8 cellular contexts compared by ENCODE assay signal in genomic region chr1:151058682-151059341, GRCh38. TPM values are rescaled to one million over a fixed set of nuclear protein-coding genes. Genes with fewer than 3 reads are reported as not detected.
DNase-seq lines count a peak whose midpoint lies in the region; ATAC-seq and TF ChIP-seq lines count a peak whose summit lies in the region.

No MANE protein-coding gene starts in this region.

- no peaks in the 10 kb centered on the region for H3K27me3 Mint-ChIP-seq in natural killer cell (ENCODE audit: low read depth in 2 of 2)

- H3K27ac Mint-ChIP-seq in natural killer cell = peak overlapping the region; percentile 98 to 99

- no peaks in the 10 kb centered on the region for H3K9me3 ChIP-seq in BE2C
- H3K9me3 ChIP-seq in SK-N-SH = no peaks in the 10 kb centered on the region
- H3K9me3 ChIP-seq in esophagus muscularis mucosa = no peaks in the 10 kb centered on the region

- H3K9ac ChIP-seq in SK-N-SH = peak overlapping the region; percentile 93

- no peak for TF ChIP-seq CTCF in BE2C (IDR thresholded peaks at IDR 0.05; ENCODE audit: low read depth, low read length)
- no peak for TF ChIP-seq CTCF in SK-N-SH (IDR thresholded peaks at IDR 0.05)
- no peak for TF ChIP-seq CTCF in esophagus muscularis mucosa (IDR thresholded peaks at IDR 0.05)
- no peak for TF ChIP-seq CTCF in natural killer cell (IDR thresholded peaks at IDR 0.05)

- CTCF ChIA-PET in HEK293T (lab: Yijun Ruan, JAX) (interaction anchor here (0.9 to 1.1 kb wide), 3 partner anchors 9 to 134 kb away, joined by 3 to 11 read pairs (median 3); no protein-coding TSS in a partner anchor), SK-N-SH (lab: Yijun Ruan, JAX) (interaction anchor here (0.6 to 7.4 kb wide), 12 partner anchors 10 to 468 kb away, joined by 3 to 67 read pairs (median 6); partner anchors contain the start of genes C1orf56, GABPB2, MINDY1 and TNFAIP8L2)

- peak overlapping the region; percentile 99 for H3K27ac ChIP-seq in SK-N-SH (ENCODE audit: low read depth in 2 of 2, low read length in 1 of 2)
- H3K27ac ChIP-seq in esophagus muscularis mucosa (replicated peaks in 1 of 4) = peak overlapping the region; percentile 88 to 96 (median 94)

- ATAC-seq in natural killer cell = no peak
- no peak for ATAC-seq in HG03135 (IDR thresholded peaks at IDR 0.05; ENCODE audit: unreplicated experiment)
- no peak for ATAC-seq in GM18909 (IDR thresholded peaks at IDR 0.05; ENCODE audit: poor library complexity, unreplicated experiment)

- H3K4me2 ChIP-seq in SK-N-SH = peak overlapping the region; percentile 91

- no peak for TF ChIP-seq EP300 in SK-N-SH (IDR thresholded peaks at IDR 0.05; ENCODE audit: borderline replicate concordance in 1 of 2, low read depth in 1 of 2, low read length in 1 of 2)
- no peak for TF ChIP-seq EP300 in esophagus muscularis mucosa (IDR thresholded peaks at IDR 0.05)

- peaks cover 27% of the 10 kb centered on the region for H3F3A ChIP-seq in SK-N-SH (replicated peaks; ENCODE audit: insufficient read depth)

- H3K4me1 ChIP-seq in BE2C = 0 out of 2 replicates have a peak, but pooled peaks cover 3% of the 10 kb centered on the region
- peaks cover 7 to 27% of the 10 kb centered on the region in 2 experiments; a peak in 3 of 4 replicates for H3K4me1 ChIP-seq in SK-N-SH (ENCODE audit: control insufficient read depth in 1 of 2, insufficient read depth in 2 of 2, low read depth in 1 of 2, low read length in 1 of 2)
- H3K4me1 ChIP-seq in esophagus muscularis mucosa = peaks cover 35 to 53% (median 47%) of the 10 kb centered on the region in 4 donors

- peaks cover 41% of the 10 kb centered on the region for H3K36me3 ChIP-seq in BE2C
- peaks cover 29 to 30% of the 10 kb centered on the region in 2 experiments for H3K36me3 ChIP-seq in SK-N-SH (replicated peaks in 1 of 2; ENCODE audit: control insufficient read depth in 1 of 2, insufficient read depth in 2 of 2, low read length in 1 of 2)
- peaks cover 22 to 28% (median 27%) of the 10 kb centered on the region in 4 donors for H3K36me3 ChIP-seq in esophagus muscularis mucosa

- H3K36me3 Mint-ChIP-seq in natural killer cell = peaks cover 31% of the 10 kb centered on the region

- peak overlapping the region; percentile 87 for H3K4me3 ChIP-seq in BE2C (ENCODE audit: low read depth, low read length)
- H3K4me3 ChIP-seq in SK-N-SH (ENCODE audit: low read depth in 2 of 2, low read length in 1 of 2) = peak overlapping the region; percentile 79 to 81
- H3K4me3 ChIP-seq in esophagus muscularis mucosa = peak overlapping the region; percentile 77 to 97 (median 92)

- H3K79me2 ChIP-seq in SK-N-SH (ENCODE audit: insufficient read depth) = peaks cover 89% of the 10 kb centered on the region

- peaks cover 70 to 72% of the 10 kb centered on the region in 2 donors for H3K4me1 Mint-ChIP-seq in natural killer cell

- no peak for TF ChIP-seq RAD21 in SK-N-SH (IDR thresholded peaks at IDR 0.05; ENCODE audit: low read length)

- DNase-seq in BE2C (peak; percentile 29), HEK293T (ENCODE audit: extremely low spot score) (no peak), SK-N-SH (peak; percentile 53), esophagus muscularis mucosa (ENCODE audit: extremely low spot score) (no peak), natural killer cell (peak; percentile 43), SKM-1 treated with dmso at 0.1 percent for 144 hours (lab: John Stamatoyannopoulos, UW; ENCODE audit: unreplicated experiment) (no peak)

- TF ChIP-seq POLR2A in esophagus muscularis mucosa (IDR thresholded peaks at IDR 0.05; ENCODE audit: low read depth) = no peak

- no peaks in the 10 kb centered on the region for H3K9me3 Mint-ChIP-seq in natural killer cell

- no peaks in the 10 kb centered on the region for H3K27me3 ChIP-seq in BE2C
- no peaks in the 10 kb centered on the region for H3K27me3 ChIP-seq in SK-N-SH (ENCODE audit: insufficient read depth)
- H3K27me3 ChIP-seq in esophagus muscularis mucosa = no peaks in the 10 kb centered on the region

- no peaks in the 10 kb centered on the region for H3K9me2 ChIP-seq in SK-N-SH

- peak overlapping the region; percentile 92 for H3K4me3 Mint-ChIP-seq in natural killer cell

- POLR2A ChIA-PET in HEK293T (lab: Yijun Ruan, JAX) (interaction anchor here (0.9 to 6.6 kb wide), 8 partner anchors 9 to 96 kb away, joined by 3 to 69 read pairs (median 4); partner anchors contain the start of genes C1orf56 and GABPB2), SK-N-SH (lab: Yijun Ruan, JAX) (interaction anchor here (1.9 to 2.9 kb wide), 3 partner anchors 8 to 52 kb away, joined by 6 to 24 read pairs (median 9); partner anchors contain the start of genes C1orf56 and MINDY1)

- WGBS in SK-N-SH (ENCODE audit: low lambda C conversion rate) = 2% methylated on average over 12 of the region's 18 CpGs
- WGBS in esophagus muscularis mucosa = under 1% methylated on average over 18 of the region's 18 CpGs

- H4K20me1 ChIP-seq in SK-N-SH (ENCODE audit: insufficient read depth) = peaks cover 36% of the 10 kb centered on the region

- intact Hi-C loops in esophagus muscularis mucosa (cut with DNase I) (loop anchor here (5.0 kb wide), 1 partner anchor 37 kb away; no protein-coding TSS in a partner anchor), natural killer cell (cut with micrococcal nuclease) (loop anchor here (1.0 to 5.0 kb wide), 5 partner anchors 11 to 487 kb away; partner anchors contain the start of genes GABPB2, PRUNE1 and ZNF687)

- H2AFZ ChIP-seq in SK-N-SH (ENCODE audit: low read depth) = no peak overlapping the region; the same call in 1 of the 2 replicates

TF ChIP-seq in HEK293T, 16 proteins besides CTCF, POLR2A, EP300 and RAD21:
- peak; percentile 42 for TF ChIP-seq PKNOX1 (IDR thresholded peaks at IDR 0.05)
- TF ChIP-seq CTBP1 (IDR thresholded peaks at IDR 0.05; ENCODE audit: borderline replicate concordance) = no peak

TF ChIP-seq in SK-N-SH, 30 proteins besides CTCF, POLR2A, EP300 and RAD21 (continues in another document):
- TF ChIP-seq NRF1 (IDR thresholded peaks at IDR 0.05; ENCODE audit: low read depth, low read length) (no peak), MEF2A (IDR thresholded peaks at IDR 0.05; ENCODE audit: borderline replicate concordance, low read depth) (no peak), JUND (IDR thresholded peaks at IDR 0.05) (no peak), EZH2phosphoT487 (IDR thresholded peaks at IDR 0.05; ENCODE audit: borderline replicate concordance, low read depth) (no peak), ZBTB33 (IDR thresholded peaks at IDR 0.05; ENCODE audit: borderline replicate concordance, low read depth) (no peak), POLR2AphosphoS5 (IDR thresholded peaks at IDR 0.05; ENCODE audit: low read depth, low read length) (no peak), RFX5 (IDR thresholded peaks at IDR 0.05; ENCODE audit: low read length) (no peak), FOSL2 (IDR thresholded peaks at IDR 0.05; ENCODE audit: borderline replicate concordance, low read depth) (no peak)

RNA-seq across cellular contexts. Expression of gene CDC42SE1, which starts 0.6 kb away (rescaled TPM):
- 61.9 TPM for polyA plus RNA-seq in BE2C (2012; ENCODE audit: insufficient read depth, insufficient read length, low read depth)
- 47.8 and 65.6 TPM in 2 replicates for polyA plus RNA-seq in SK-N-SH (2012; rRNA removed)
- polyA plus RNA-seq in SK-N-SH (2012; cell fraction: cytosol; rRNA removed) = 40.3 and 44.2 TPM in 2 replicates
- 150 and 180 TPM in 2 replicates for polyA plus RNA-seq in SK-N-SH (2012; cell fraction: nucleus; rRNA removed)
- total RNA-seq in esophagus muscularis mucosa (10 to 100 TPM; 41.1 to 58.2 (median 49.6) TPM), natural killer cell (100 to 1,000 TPM; 555 to 792 (median 752) TPM)

RNA-seq across cellular contexts. Expression of gene MLLT11, which starts 1.4 kb away (rescaled TPM):
- polyA plus RNA-seq in BE2C (2012; ENCODE audit: insufficient read depth, insufficient read length, low read depth) = 76.1 TPM
- 26.7 and 33.8 TPM in 2 replicates for polyA plus RNA-seq in SK-N-SH (2012; rRNA removed)
- 39.0 and 44.0 TPM in 2 replicates for polyA plus RNA-seq in SK-N-SH (2012; cell fraction: cytosol; rRNA removed)
- polyA plus RNA-seq in SK-N-SH (2012; cell fraction: nucleus; rRNA removed) = 15.6 and 19.4 TPM in 2 replicates
- total RNA-seq in esophagus muscularis mucosa (1 to 10 TPM in 2 of 4 donors, under 1 TPM in 2; 0.78 to 1.7 (median 1.2) TPM), natural killer cell (10 to 100 TPM; 11.2 to 18.6 (median 17.6) TPM)

RNA-seq across cellular contexts. Expression of gene C1orf56, which starts 11.3 kb away (rescaled TPM):
- 10.4 TPM for polyA plus RNA-seq in BE2C (2012; ENCODE audit: insufficient read depth, insufficient read length, low read depth)
- polyA plus RNA-seq in SK-N-SH (2012; rRNA removed) = 3.0 and 5.5 TPM in 2 replicates
- 2.7 and 4.0 TPM in 2 replicates for polyA plus RNA-seq in SK-N-SH (2012; cell fraction: cytosol; rRNA removed)
- 3.7 and 4.0 TPM in 2 replicates for polyA plus RNA-seq in SK-N-SH (2012; cell fraction: nucleus; rRNA removed)
- 1 to 10 TPM; 4.3 to 8.7 (median 8.2) TPM for total RNA-seq in esophagus muscularis mucosa
- total RNA-seq in natural killer cell = 1 to 10 TPM; 1.6 to 3.3 (median 1.9) TPM

RNA-seq across cellular contexts. Expression of gene GABPB2, which starts 11.7 kb away (rescaled TPM):
- polyA plus RNA-seq in BE2C (2012; ENCODE audit: insufficient read depth, insufficient read length, low read depth) = 1.9 TPM
- 2.4 and 3.9 TPM in 2 replicates for polyA plus RNA-seq in SK-N-SH (2012; rRNA removed)
- 2.3 and 2.6 TPM in 2 replicates for polyA plus RNA-seq in SK-N-SH (2012; cell fraction: cytosol; rRNA removed)
- 4.2 and 6.1 TPM in 2 replicates for polyA plus RNA-seq in SK-N-SH (2012; cell fraction: nucleus; rRNA removed)
- total RNA-seq in esophagus muscularis mucosa (10 to 100 TPM; 16.1 to 25.7 (median 20.9) TPM), natural killer cell (10 to 100 TPM; 27.4 to 34.0 (median 30.6) TPM)

RNA-seq across cellular contexts. Expression of gene BNIPL, which starts 22.4 kb away (rescaled TPM):
- 0.26 TPM for polyA plus RNA-seq in BE2C (2012; ENCODE audit: insufficient read depth, insufficient read length, low read depth)
- polyA plus RNA-seq in SK-N-SH (2012; rRNA removed) = 0.12 and 0.16 TPM in 2 replicates
- 0.08 and 0.10 TPM in 2 replicates for polyA plus RNA-seq in SK-N-SH (2012; cell fraction: cytosol; rRNA removed)
- 1.7 and 1.8 TPM in 2 replicates for polyA plus RNA-seq in SK-N-SH (2012; cell fraction: nucleus; rRNA removed)
- total RNA-seq in esophagus muscularis mucosa (under 1 TPM; under 0.01 to 0.17 (median 0.12) TPM), natural killer cell (under 1 TPM; 0.28 to 0.39 (median 0.33) TPM)

Comparison
In these comparisons a context has a peak if more than half of its experiments do, and no peak if none do; other contexts are left out.
1. DNase-seq: peak in BE2C (single experiment), SK-N-SH (single experiment) and natural killer cell (single experiment); none in HEK293T (single experiment), esophagus muscularis mucosa (single experiment) and SKM-1 treated with dmso at 0.1 percent for 144 hours (single experiment).
2. RNA of gene CDC42SE1, which starts 0.6 kb away (total RNA-seq): 555 to 792 TPM in natural killer cell; 41.1 to 58.2 TPM in esophagus muscularis mucosa; every median in the first group is over 4 times any median in the second.
3. RNA of gene MLLT11, which starts 1.4 kb away (total RNA-seq): 11.2 to 18.6 TPM in natural killer cell; 0.78 to 1.7 TPM in esophagus muscularis mucosa; every median in the first group is over 4 times any median in the second.
4. Peak in every context shown above with its lines, with median percentiles within 50 percentile points of each other: H3K4me3 ChIP-seq.